In genomic region chr3:67655364-67656121, GRCh38 we compare ENCODE assay signal across 8 cellular contexts. TPM values are rescaled to one million over a fixed set of nuclear protein-coding genes. Genes with fewer than 3 reads are reported as not detected.
DNase-seq lines count a peak whose midpoint lies in the region; ATAC-seq and TF ChIP-seq lines count a peak whose summit lies in the region.

No MANE protein-coding gene starts in this region.

- H3K4me3 Mint-ChIP-seq in nephron progenitor cell, result peak overlapping the region; percentile 78

- H3K4me3 ChIP-seq in SU-DHL-6 (ENCODE audit: insufficient read depth, low read length, poor library complexity, severe bottlenecking), result peak overlapping the region; percentile 66
- peak overlapping the region; percentile 84 to 86 for H3K4me3 ChIP-seq in ascending aorta
- peak overlapping the region; percentile 63 to 92 for H3K4me3 ChIP-seq in testis

- H4K20me1 ChIP-seq in SU-DHL-6 (ENCODE audit: low read depth, low read length), result no peaks in the 10 kb centered on the region

- 70 to 78% methylated on average over 21 to 24 of the region's 24 CpGs for WGBS in testis, 2 donors

- no peaks in the 10 kb centered on the region for H3K9me3 ChIP-seq in SU-DHL-6 (ENCODE audit: insufficient read depth, low read length)
- H3K9me3 ChIP-seq in ascending aorta, result no peaks in the 10 kb centered on the region
- H3K9me3 ChIP-seq in testis, result no peaks in the 10 kb centered on the region

- H3K4me2 ChIP-seq in SU-DHL-6 (ENCODE audit: low read depth, low read length, poor library complexity, severe bottlenecking), result peak overlapping the region; percentile 90

- peak overlapping the region; percentile 76 for H3K27ac ChIP-seq in SU-DHL-6 (ENCODE audit: low read depth, low read length)
- peak overlapping the region in 1 of 2 donors; percentile 99 for H3K27ac ChIP-seq in ascending aorta
- H3K27ac ChIP-seq in testis, result peak overlapping the region in 1 of 2 donors; percentile 82

- peaks cover 35% of the 10 kb centered on the region for H3K36me3 Mint-ChIP-seq in nephron progenitor cell (ENCODE audit: low read depth)

- H3K4me1 ChIP-seq in ascending aorta, result peaks cover 4 to 14% of the 10 kb centered on the region in 2 donors
- peaks cover 12% of the 10 kb centered on the region for H3K4me1 ChIP-seq in testis

- no peaks in the 10 kb centered on the region for H3K27me3 Mint-ChIP-seq in nephron progenitor cell (ENCODE audit: low read depth, poor library complexity)

- H3K27me3 ChIP-seq in SU-DHL-6 (ENCODE audit: low read length) (no peaks in the 10 kb centered on the region), ascending aorta (no peaks in the 10 kb centered on the region), testis (no peaks in the 10 kb centered on the region)

- H3K4me1 Mint-ChIP-seq in nephron progenitor cell, result peaks cover 42% of the 10 kb centered on the region

- TF ChIP-seq POLR2A in testis (IDR thresholded peaks at IDR 0.05), result no peak

- peak overlapping the region; percentile 83; the same call in 1 of the 2 replicates for H3K9ac ChIP-seq in SU-DHL-6 (ENCODE audit: low read length)

- ATAC-seq in GM18858 (IDR thresholded peaks at IDR 0.05; ENCODE audit: unreplicated experiment) (peak; percentile 44), HG02885 (IDR thresholded peaks at IDR 0.05; ENCODE audit: poor library complexity, unreplicated experiment) (peak; percentile 51)

- intact Hi-C loops in ascending aorta (cut with DNase I) (no loop called here), testis (cut with DNase I; ENCODE audit: low total_unique reads) (no loop called here)

- no peak overlapping the region for H3K27ac Mint-ChIP-seq in nephron progenitor cell

- H3K9me2 ChIP-seq in SU-DHL-6 (replicated peaks; ENCODE audit: insufficient read depth, low read length), result no peaks in the 10 kb centered on the region

- peak; percentile 21 to 76 for DNase-seq in ascending aorta (ENCODE audit: low spot score in 2 of 2)
- DNase-seq in nephron progenitor cell, result no peak
- peak; percentile 78 for DNase-seq in testis
- DNase-seq in COLO668 (lab: John Stamatoyannopoulos, UW; ENCODE audit: unreplicated experiment), result no peak
- DNase-seq in H4 (ENCODE audit: low spot score), result no peak

- 0 out of 2 replicates have a peak, but pooled peaks cover 19% of the 10 kb centered on the region for H3K79me2 ChIP-seq in SU-DHL-6 (ENCODE audit: insufficient read depth, low read length)

- no peak overlapping the region for H2AFZ ChIP-seq in SU-DHL-6 (ENCODE audit: low read depth, low read length, severe bottlenecking)

- no peak for TF ChIP-seq CTCF in SU-DHL-6 (IDR thresholded peaks at IDR 0.05; ENCODE audit: insufficient read depth, low read length, poor library complexity, severe bottlenecking)
- TF ChIP-seq CTCF in ascending aorta (IDR thresholded peaks at IDR 0.05), result no peak
- no peak for TF ChIP-seq CTCF in nephron progenitor cell (IDR thresholded peaks at IDR 0.05)
- TF ChIP-seq CTCF in testis (IDR thresholded peaks at IDR 0.05), result no peak

- H3K9me3 Mint-ChIP-seq in nephron progenitor cell, result peaks cover 26% of the 10 kb centered on the region

- peaks cover 20% of the 10 kb centered on the region for H3F3A ChIP-seq in SU-DHL-6 (ENCODE audit: insufficient read depth)

- H3K36me3 ChIP-seq in SU-DHL-6 (ENCODE audit: low read length) (no peaks in the 10 kb centered on the region), ascending aorta (no peaks in the 10 kb centered on the region), testis (ENCODE audit: low read depth, missing control alignments) (no peaks in the 10 kb centered on the region)

RNA-seq across cellular contexts. Expression of gene SUCLG2, which starts 1.1 kb away (rescaled TPM):
- 33.6 TPM for total RNA-seq in ascending aorta
- total RNA-seq in testis, result 10 to 100 TPM; 18.0 to 23.8 TPM
- polyA plus RNA-seq in testis (ENCODE audit: insufficient read depth, low read depth, low replicate concordance), result 28.7 TPM
- 27.5 and 33.8 TPM in 2 replicates for total RNA-seq in H4 (2014; rRNA removed; shearing (Covaris generic))

Comparison
In these comparisons a context has a peak if more than half of its experiments do, and no peak if none do; other contexts are left out.
1. DNase-seq: peak in ascending aorta (2 of 2) and testis (single experiment); none in nephron progenitor cell (single experiment), COLO668 (single experiment) and H4 (single experiment).
2. Peak in every context shown above with its lines, with median percentiles within 50 percentile points of each other: H3K4me3 ChIP-seq.